In the genomic region with DNA sequence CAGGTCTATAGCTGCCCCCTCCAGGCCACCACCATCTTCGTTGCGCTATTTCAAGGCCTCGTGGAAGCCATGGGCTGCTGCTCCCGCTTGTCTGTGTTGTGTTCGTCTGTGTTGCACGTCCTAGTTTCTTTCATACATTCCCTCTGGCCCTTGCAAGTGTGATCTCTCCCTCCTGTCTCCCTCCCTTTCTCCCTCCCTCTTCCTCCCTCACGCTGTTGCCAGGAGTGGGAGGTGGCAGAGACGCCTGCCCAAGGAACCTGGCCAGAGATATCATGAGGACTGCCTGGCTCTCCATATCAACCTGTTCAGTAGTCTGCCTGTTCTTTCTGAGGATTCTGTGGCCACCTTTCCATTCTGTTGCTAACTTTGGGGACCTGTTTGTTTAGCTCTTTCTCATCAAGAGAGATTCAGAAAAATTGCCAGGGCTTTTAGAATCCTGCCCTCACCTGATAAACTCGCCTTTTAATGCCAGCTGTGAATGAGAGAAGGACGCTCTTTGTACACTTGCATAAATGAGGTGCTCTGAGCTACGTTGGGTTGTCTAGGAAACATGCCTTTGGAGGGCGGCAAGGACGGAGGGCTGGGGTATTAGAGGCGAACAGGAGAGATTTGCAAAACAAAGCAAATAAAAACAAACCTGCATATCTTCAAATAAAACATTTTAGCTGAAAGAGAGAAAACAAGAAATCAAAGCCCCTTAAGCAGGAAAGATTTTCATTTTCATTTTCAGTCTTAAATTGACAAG, we compare ENCODE assay signal across 23 cellular contexts.
DNase-seq lines count a peak whose midpoint lies in the region; ATAC-seq lines count a peak whose summit lies in the region.
"Had no signal": no experiment of that assay in that cellular context is flagged by ENCODE, and none has a peak within 500 bp of the region (broad histone marks: within the 10 kb centered on the region; RNA-seq: fewer than 3 reads in every experiment).

No MANE protein-coding gene starts in this region.

- WGBS in neuronal stem cell (ENCODE audit: extremely low coverage in 2 of 2, insufficient read length in 2 of 2, insufficient replicate concordance in 1 of 2), 2 donors: no CpG with 5 or more reads among the region's 14 CpGs

- H3K36me3 ChIP-seq in HAP-1 (replicated peaks) (no peaks in the 10 kb centered on the region), endocrine pancreas (ENCODE audit: control insufficient read depth, insufficient read depth, low read length) (no peaks in the 10 kb centered on the region), neuronal stem cell (replicated peaks in 1 of 2; ENCODE audit: control insufficient read depth in 2 of 2, insufficient read depth in 2 of 2, low read length in 2 of 2) (peaks cover 0 to 3% of the 10 kb centered on the region in 2 donors)
- H3K36me3 ChIP-seq: cardiac muscle cell had no signal

- in situ Hi-C loops in HAP-1 (cut with MboI; ENCODE audit: low sequenced_read_pairs): no loop called here

- no peak overlapping the region for H3K4me2 ChIP-seq in neuronal stem cell (ENCODE audit: insufficient read depth, low read length, poor library complexity, severe bottlenecking)

- H2AK5ac ChIP-seq in neuronal stem cell (ENCODE audit: low read depth, low read length): peak overlapping the region; percentile 56

- no peak overlapping the region for H2BK12ac ChIP-seq in neuronal stem cell (ENCODE audit: low read length)

- ATAC-seq in HG03432 (IDR thresholded peaks at IDR 0.05; ENCODE audit: unreplicated experiment): no peak
- ATAC-seq: GM12878; stimulated activated naive CD8-positive, alpha-beta T cell treated with anti-CD3 and anti-CD28 coated beads, Interleukin-15, Interleukin-2, amounts not matched to agents 100 U/mL and 50 U/mL, for 24 hours had no signal

- H3K14ac ChIP-seq in neuronal stem cell (ENCODE audit: low read length): no peak overlapping the region

- peaks cover 6% of the 10 kb centered on the region for H3K4me1 Mint-ChIP-seq in T-helper 1 cell treated with Interleukin-12 subunit alpha and Interleukin-12 subunit beta and Interleukin-4 antibody, amounts not matched to agents 30 μg/mL and 1 μg/mL, for 36 hours (ENCODE audit: low read depth)

- no peaks in the 10 kb centered on the region for H3K9me3 Mint-ChIP-seq in T-helper 1 cell treated with Interleukin-12 subunit alpha and Interleukin-12 subunit beta and Interleukin-4 antibody, amounts not matched to agents 30 μg/mL and 1 μg/mL, for 36 hours

- H3K4me1 ChIP-seq in HAP-1: peaks cover 15% of the 10 kb centered on the region
- no peaks in the 10 kb centered on the region for H3K4me1 ChIP-seq in endocrine pancreas (ENCODE audit: control insufficient read depth, insufficient read depth, low read length)
- peaks cover 9 to 14% of the 10 kb centered on the region in 2 donors for H3K4me1 ChIP-seq in neuronal stem cell (ENCODE audit: control insufficient read depth in 2 of 2, insufficient read depth in 1 of 2, low read depth in 1 of 2, low read length in 2 of 2)

- DNase-seq in T-helper 1 cell: no peak
- peak; percentile 73 to 81 for DNase-seq in HAP-1 (ENCODE audit: low spot score in 2 of 2)
- DNase-seq in neuronal stem cell (ENCODE audit: low spot score): no peak
- DNase-seq in C1 segment of cervical spinal cord (lab: John Stamatoyannopoulos, UW): no peak
- no peak for DNase-seq in NCI-H1105 treated with DMSO at 0.1 percent for 48 hours (lab: John Stamatoyannopoulos, UW)
- DNase-seq: activated effector memory CD4-positive, alpha-beta T cell treated with Interleukin-2 at 50 U/mL for 16 hours; amniotic stem cell; COR-L47; dermis blood vessel endothelial cell; DMS79 treated with DMSO at 0.1 percent for 48 hours; left ventricle myocardium inferior; NCI-H187; NCI-H226; NCI-H82; small intestine; stimulated activated CD4-positive, alpha-beta T cell treated with anti-CD3 and anti-CD28 coated beads, Interleukin-4, amount 100 ng/mL, for 24 hours; stimulated activated naive CD8-positive, alpha-beta T cell treated with anti-CD3 and anti-CD28 coated beads, Interleukin-15, Interleukin-2, amounts not matched to agents 100 U/mL and 50 U/mL, for 24 hours had no signal

- no peaks in the 10 kb centered on the region for H3K9me3 ChIP-seq in HAP-1
- H3K9me3 ChIP-seq in endocrine pancreas (ENCODE audit: control insufficient read depth, low read length): no peaks in the 10 kb centered on the region
- peaks cover 0 to 2% of the 10 kb centered on the region in 2 donors for H3K9me3 ChIP-seq in neuronal stem cell (replicated peaks in 1 of 2; ENCODE audit: control insufficient read depth in 2 of 2, insufficient read depth in 1 of 2, low read depth in 1 of 2, low read length in 2 of 2)
- H3K9me3 ChIP-seq: left ventricle myocardium inferior had no signal

- peaks cover 2% of the 10 kb centered on the region for H3K36me3 Mint-ChIP-seq in T-helper 1 cell treated with Interleukin-12 subunit alpha and Interleukin-12 subunit beta and Interleukin-4 antibody, amounts not matched to agents 30 μg/mL and 1 μg/mL, for 36 hours (ENCODE audit: low read depth)

- peaks cover 7% of the 10 kb centered on the region for H3K79me1 ChIP-seq in neuronal stem cell (ENCODE audit: low read depth, low read length)

- peak overlapping the region; percentile 41 for H3K27ac Mint-ChIP-seq in T-helper 1 cell treated with Interleukin-12 subunit alpha and Interleukin-12 subunit beta and Interleukin-4 antibody, amounts not matched to agents 30 μg/mL and 1 μg/mL, for 36 hours

- H2BK5ac ChIP-seq in neuronal stem cell (ENCODE audit: low read length): no peak overlapping the region

- H3K4ac ChIP-seq in neuronal stem cell (ENCODE audit: low read length): no peak overlapping the region

- no peak overlapping the region for H3K4me3 Mint-ChIP-seq in T-helper 1 cell treated with Interleukin-12 subunit alpha and Interleukin-12 subunit beta and Interleukin-4 antibody, amounts not matched to agents 30 μg/mL and 1 μg/mL, for 36 hours

- no peak overlapping the region for H2BK120ac ChIP-seq in neuronal stem cell (ENCODE audit: low read depth, low read length)

- H3K23ac ChIP-seq in neuronal stem cell (ENCODE audit: low read depth, low read length, poor library complexity): no peak overlapping the region

- no peak overlapping the region for H3K4me3 ChIP-seq in HAP-1
- H3K4me3 ChIP-seq in endocrine pancreas (ENCODE audit: control insufficient read depth, insufficient read depth, low read length): peak overlapping the region; percentile 62
- H3K4me3 ChIP-seq in neuronal stem cell (ENCODE audit: low read length in 2 of 2): no peak overlapping the region
- H3K4me3 ChIP-seq: cardiac muscle cell, GM12878, left ventricle myocardium inferior had no signal

- H3K27me3 ChIP-seq in HAP-1 (ENCODE audit: low read depth): no peaks in the 10 kb centered on the region
- H3K27me3 ChIP-seq in endocrine pancreas (ENCODE audit: control insufficient read depth, insufficient read depth, low read length): no peaks in the 10 kb centered on the region
- no peaks in the 10 kb centered on the region for H3K27me3 ChIP-seq in neuronal stem cell (ENCODE audit: control insufficient read depth in 3 of 3, insufficient read depth in 3 of 3, low read depth in 1 of 3, low read length in 3 of 3)
- H3K27me3 ChIP-seq: cardiac muscle cell had no signal

- no peak overlapping the region for H2BK15ac ChIP-seq in neuronal stem cell (ENCODE audit: low read length)

- H3K18ac ChIP-seq in neuronal stem cell (ENCODE audit: low read length): peak overlapping the region; percentile 87

- no peak overlapping the region for H4K91ac ChIP-seq in neuronal stem cell (ENCODE audit: low read depth, low read length, poor library complexity)

- no peak overlapping the region for H4K8ac ChIP-seq in neuronal stem cell (ENCODE audit: low read depth, low read length)

- H3K27me3 Mint-ChIP-seq in T-helper 1 cell treated with Interleukin-12 subunit alpha and Interleukin-12 subunit beta and Interleukin-4 antibody, amounts not matched to agents 30 μg/mL and 1 μg/mL, for 36 hours (ENCODE audit: low read depth): no peaks in the 10 kb centered on the region

- no peak overlapping the region for H2AFZ ChIP-seq in neuronal stem cell (ENCODE audit: low read length)

- no peak overlapping the region for H3K9ac ChIP-seq in endocrine pancreas (ENCODE audit: control insufficient read depth, insufficient read depth, low read length)
- H3K9ac ChIP-seq in neuronal stem cell (ENCODE audit: low read depth, low read length, poor library complexity): no peak overlapping the region

- no peak overlapping the region for H3K27ac ChIP-seq in neuronal stem cell (replicated peaks; ENCODE audit: low read length)
- H3K27ac ChIP-seq: 22Rv1, cardiac muscle cell, left ventricle myocardium inferior had no signal

Comparison
In these comparisons a context has a peak if more than half of its experiments do, and no peak if none do; other contexts are left out.
1. DNase-seq: peak in HAP-1 (2 of 2); none in T-helper 1 cell (0 of 5), neuronal stem cell (single experiment), C1 segment of cervical spinal cord (0 of 14) and NCI-H1105 treated with DMSO at 0.1 percent for 48 hours (single experiment).